15 cellular contexts compared by ENCODE assay signal in genomic region chr18:31400191-31400590, GRCh38. TPM values are rescaled to one million over a fixed set of nuclear protein-coding genes. Genes with fewer than 3 reads are reported as not detected.
"Had no signal": no experiment of that assay in that cellular context is flagged by ENCODE, and none has a peak within 500 bp of the region (broad histone marks: within the 10 kb centered on the region; RNA-seq: fewer than 3 reads in every experiment).

No MANE protein-coding gene starts in this region.

- H3K4me3 Mint-ChIP-seq: activated CD8-positive, alpha-beta memory T cell treated with anti-CD3 and anti-CD28 coated beads, Interleukin-2, amount 10 ng/mL, durations not matched to agents 7 days and 5 days; activated T-cell treated with anti-CD3 and anti-CD28 coated beads, Interleukin-2, amount 50 U/mL, for 24 hours; natural killer cell treated with Interleukin-12 subunit alpha and Interleukin-12 subunit beta and Interleukin-15 and Interleukin-18, amount 100 ng/mL, for 72 hours had no signal

- H3K9me3 ChIP-seq: mucosa of descending colon, vagina had no signal

- DNase-seq: activated CD4-positive, alpha-beta T cell treated with anti-CD3 and anti-CD28 coated beads for 1 hour; activated CD4-positive, alpha-beta T cell treated with anti-CD3 and anti-CD28 coated beads, Interleukin-2, amount 50 U/mL, for 48 hours; activated CD8-positive, alpha-beta memory T cell treated with anti-CD3 and anti-CD28 coated beads, Interleukin-2, amount 10 ng/mL, durations not matched to agents 7 days and 5 days; activated effector memory CD4-positive, alpha-beta T cell treated with anti-CD3 and anti-CD28 coated beads, Interleukin-2, amount 50 U/mL, for 16 hours; activated T-cell treated with anti-CD3 and anti-CD28 coated beads, Interleukin-2, amount 50 U/mL, for 24 hours; amygdala; left cardiac atrium had no signal

- H3K9me3 Mint-ChIP-seq: activated naive CD4-positive, alpha-beta T cell treated with anti-CD3 and anti-CD28 coated beads, Interleukin-2, amount 50 U/mL, for 72 hours; activated T-cell treated with anti-CD3 and anti-CD28 coated beads, Interleukin-2, amount 50 U/mL, for 24 hours; natural killer cell treated with Interleukin-12 subunit alpha and Interleukin-12 subunit beta and Interleukin-15 and Interleukin-18, amount 100 ng/mL, for 72 hours had no signal

- H3K4me1 ChIP-seq: vagina had no signal

- H3K36me3 Mint-ChIP-seq: activated CD8-positive, alpha-beta memory T cell treated with anti-CD3 and anti-CD28 coated beads, Interleukin-2, amount 10 ng/mL, durations not matched to agents 7 days and 5 days; activated naive CD4-positive, alpha-beta T cell treated with anti-CD3 and anti-CD28 coated beads, Interleukin-2, amount 50 U/mL, for 72 hours; natural killer cell treated with Interleukin-12 subunit alpha and Interleukin-12 subunit beta and Interleukin-15 and Interleukin-18, amount 100 ng/mL, for 72 hours had no signal

- H3K36me3 ChIP-seq: brain microvascular endothelial cell, vagina had no signal

- H3K27me3 ChIP-seq: brain microvascular endothelial cell, vagina had no signal

- H3K27me3 Mint-ChIP-seq: activated CD8-positive, alpha-beta memory T cell treated with anti-CD3 and anti-CD28 coated beads, Interleukin-2, amount 10 ng/mL, durations not matched to agents 7 days and 5 days; activated T-cell treated with anti-CD3 and anti-CD28 coated beads, Interleukin-2, amount 50 U/mL, for 24 hours; natural killer cell treated with Interleukin-12 subunit alpha and Interleukin-12 subunit beta and Interleukin-15 and Interleukin-18, amount 100 ng/mL, for 72 hours had no signal

- H3K4me1 Mint-ChIP-seq: activated CD8-positive, alpha-beta memory T cell treated with anti-CD3 and anti-CD28 coated beads, Interleukin-2, amount 10 ng/mL, durations not matched to agents 7 days and 5 days had no signal

- H3K4me3 ChIP-seq: lung, mucosa of descending colon, vagina had no signal

- H3K27ac Mint-ChIP-seq: activated CD8-positive, alpha-beta memory T cell treated with anti-CD3 and anti-CD28 coated beads, Interleukin-2, amount 10 ng/mL, durations not matched to agents 7 days and 5 days; activated naive CD4-positive, alpha-beta T cell treated with anti-CD3 and anti-CD28 coated beads, Interleukin-2, amount 50 U/mL, for 72 hours; activated T-cell treated with anti-CD3 and anti-CD28 coated beads, Interleukin-2, amount 50 U/mL, for 24 hours; natural killer cell treated with Interleukin-12 subunit alpha and Interleukin-12 subunit beta and Interleukin-15 and Interleukin-18, amount 100 ng/mL, for 72 hours had no signal

- ATAC-seq: activated CD8-positive, alpha-beta memory T cell treated with anti-CD3 and anti-CD28 coated beads, Interleukin-2, amount 10 ng/mL, durations not matched to agents 7 days and 5 days; activated naive CD4-positive, alpha-beta T cell treated with anti-CD3 and anti-CD28 coated beads, Interleukin-2, amount 50 U/mL, for 72 hours; natural killer cell treated with Interleukin-12 subunit alpha and Interleukin-12 subunit beta and Interleukin-15 and Interleukin-18, amount 100 ng/mL, for 72 hours had no signal

- H3K27ac ChIP-seq: brain microvascular endothelial cell, vagina had no signal

RNA-seq across cellular contexts. Expression of gene DSG4, which starts 23.6 kb away (rescaled TPM):
- total RNA-seq: activated CD8-positive, alpha-beta memory T cell treated with anti-CD3 and anti-CD28 coated beads, Interleukin-2, amount 10 ng/mL, durations not matched to agents 7 days and 5 days; activated naive CD4-positive, alpha-beta T cell treated with anti-CD3 and anti-CD28 coated beads, Interleukin-2, amount 50 U/mL, for 72 hours; esophagus mucosa; left cardiac atrium; lung; natural killer cell treated with Interleukin-12 subunit alpha and Interleukin-12 subunit beta and Interleukin-15 and Interleukin-18, amount 100 ng/mL, for 72 hours; vagina had no signal

RNA-seq across cellular contexts. Expression of gene DSG3, which starts 47.4 kb away (rescaled TPM):
- total RNA-seq: activated CD8-positive, alpha-beta memory T cell treated with anti-CD3 and anti-CD28 coated beads, Interleukin-2, amount 10 ng/mL, durations not matched to agents 7 days and 5 days; activated naive CD4-positive, alpha-beta T cell treated with anti-CD3 and anti-CD28 coated beads, Interleukin-2, amount 50 U/mL, for 72 hours; left cardiac atrium; natural killer cell treated with Interleukin-12 subunit alpha and Interleukin-12 subunit beta and Interleukin-15 and Interleukin-18, amount 100 ng/mL, for 72 hours; omental fat pad had no signal
